22 cellular contexts compared by ENCODE assay signal in genomic region chr7:130473877-130474276, GRCh38. TPM values are rescaled to one million over a fixed set of nuclear protein-coding genes. Genes with fewer than 3 reads are reported as not detected.
DNase-seq lines count a peak whose midpoint lies in the region; ATAC-seq and TF ChIP-seq lines count a peak whose summit lies in the region.
"Had no signal": no experiment of that assay in that cellular context is flagged by ENCODE, and none has a peak within 500 bp of the region (broad histone marks: within the 10 kb centered on the region; RNA-seq: fewer than 3 reads in every experiment).

No MANE protein-coding gene starts in this region.

- H2BK12ac ChIP-seq in trophoblast cell (ENCODE audit: low read length) = no peak overlapping the region

- no peak overlapping the region for H3K4ac ChIP-seq in trophoblast cell (ENCODE audit: low read depth, low read length)

- H2AFZ ChIP-seq in trophoblast cell (ENCODE audit: insufficient read depth, low read length, poor library complexity) = no peak overlapping the region

- peaks cover 7 to 11% of the 10 kb centered on the region in 2 experiments for H3K4me1 ChIP-seq in trophoblast cell (ENCODE audit: control insufficient read depth in 1 of 2, insufficient read depth in 2 of 2, low read length in 2 of 2)
- H3K4me1 ChIP-seq: psoas muscle, vagina had no signal

- no peaks in the 10 kb centered on the region for H3K27me3 ChIP-seq in trophoblast cell (ENCODE audit: insufficient read depth, low read length)
- H3K27me3 ChIP-seq: vagina had no signal

- no peak for ATAC-seq in stimulated activated naive CD8-positive, alpha-beta T cell treated with anti-CD3 and anti-CD28 coated beads, Interleukin-15, Interleukin-2, amounts not matched to agents 100 U/mL and 50 U/mL, for 24 hours
- ATAC-seq in GM19467 (IDR thresholded peaks at IDR 0.05; ENCODE audit: unreplicated experiment) = no peak
- ATAC-seq: GM12878, left colon, psoas muscle had no signal

- no peak overlapping the region for H4K8ac ChIP-seq in trophoblast cell (ENCODE audit: low read depth, low read length)

- H2BK5ac ChIP-seq in trophoblast cell (ENCODE audit: low read depth, low read length, poor library complexity) = peak overlapping the region; percentile 50

- no peaks in the 10 kb centered on the region for H3K9me3 ChIP-seq in trophoblast cell (ENCODE audit: insufficient read depth, low read depth, low read length)
- H3K9me3 ChIP-seq: psoas muscle, vagina had no signal

- peak overlapping the region in 4 of 5 experiments; percentile 67 to 82 (median 74) for H3K27ac Mint-ChIP-seq in brain
- H3K27ac Mint-ChIP-seq: activated CD4-positive, alpha-beta memory T cell treated with anti-CD3 and anti-CD28 coated beads for 36 hours; T-helper 1 cell treated with Interleukin-12 subunit alpha and Interleukin-12 subunit beta and Interleukin-4 antibody, amounts not matched to agents 30 μg/mL and 1 μg/mL, for 36 hours had no signal

- no peak overlapping the region for H2AK5ac ChIP-seq in trophoblast cell (ENCODE audit: low read length)

- no peak overlapping the region for H3K18ac ChIP-seq in trophoblast cell (ENCODE audit: low read length)

- no peak overlapping the region for H3K14ac ChIP-seq in trophoblast cell (ENCODE audit: low read length)

- peak overlapping the region; percentile 83 for H3K27ac ChIP-seq in trophoblast cell (ENCODE audit: low read depth, low read length)
- H3K27ac ChIP-seq: psoas muscle, vagina had no signal

- H3K79me2 ChIP-seq in trophoblast cell (ENCODE audit: control insufficient read depth, insufficient read depth, low read length, poor library complexity) = peaks cover 3% of the 10 kb centered on the region

- H4K12ac ChIP-seq in trophoblast cell (ENCODE audit: low read depth, low read length) = no peak overlapping the region

- no peak overlapping the region for H3K9ac ChIP-seq in trophoblast cell (ENCODE audit: low read length)

- peak overlapping the region; percentile 28 for H3K4me2 ChIP-seq in trophoblast cell (ENCODE audit: low read length)

- H3K27me3 Mint-ChIP-seq in brain = peaks cover 1% of the 10 kb centered on the region

- WGBS in trophoblast cell (ENCODE audit: extremely low coverage, insufficient coverage, insufficient read length) = no CpG with 5 or more reads among the region's 4 CpGs

- H4K91ac ChIP-seq in trophoblast cell (ENCODE audit: low read depth, low read length) = no peak overlapping the region

- no peak for TF ChIP-seq CTCF in brain (conservative IDR thresholded peaks at IDR 0.05)

- no peak overlapping the region for H2BK120ac ChIP-seq in trophoblast cell (ENCODE audit: insufficient read depth, low read length, poor library complexity)

- peaks cover 3 to 18% (median 5%) of the 10 kb centered on the region in 5 experiments for H3K9me3 Mint-ChIP-seq in brain
- H3K9me3 Mint-ChIP-seq: neural crest cell; T-helper 1 cell treated with Interleukin-12 subunit alpha and Interleukin-12 subunit beta and Interleukin-4 antibody, amounts not matched to agents 30 μg/mL and 1 μg/mL, for 36 hours had no signal

- peaks cover 8% of the 10 kb centered on the region for H3K36me3 Mint-ChIP-seq in brain
- H3K36me3 Mint-ChIP-seq: activated CD4-positive, alpha-beta memory T cell treated with anti-CD3 and anti-CD28 coated beads for 36 hours had no signal

- peaks cover 49% of the 10 kb centered on the region for H3K4me1 Mint-ChIP-seq in brain

- H3K79me1 ChIP-seq in trophoblast cell (ENCODE audit: low read length) = peaks cover 10% of the 10 kb centered on the region

- no peaks in the 10 kb centered on the region for H3K36me3 ChIP-seq in trophoblast cell (ENCODE audit: control insufficient read depth in 1 of 2, insufficient read depth in 2 of 2, low read length in 2 of 2)
- H3K36me3 ChIP-seq: vagina had no signal

- H3K23ac ChIP-seq in trophoblast cell (ENCODE audit: low read length) = no peak overlapping the region

- H3K4me3 Mint-ChIP-seq in brain = peak overlapping the region in 1 of 5 experiments; percentile 19
- H3K4me3 Mint-ChIP-seq: activated CD4-positive, alpha-beta memory T cell treated with anti-CD3 and anti-CD28 coated beads for 36 hours; neural crest cell; T-helper 1 cell treated with Interleukin-12 subunit alpha and Interleukin-12 subunit beta and Interleukin-4 antibody, amounts not matched to agents 30 μg/mL and 1 μg/mL, for 36 hours had no signal

- DNase-seq in NCI-H146 (lab: John Stamatoyannopoulos, UW) (peak; percentile 44), NCI-H146 treated with DMSO at 0.1 percent for 48 hours (lab: John Stamatoyannopoulos, UW; ENCODE audit: unreplicated experiment) (no peak), NCI-H2081 (lab: John Stamatoyannopoulos, UW) (peak; percentile 67 to 90), trophoblast cell (no peak), NCI-H526 treated with DMSO at 0.1 percent for 48 hours (lab: John Stamatoyannopoulos, UW) (no peak)
- DNase-seq in stimulated activated naive CD8-positive, alpha-beta T cell treated with anti-CD3 and anti-CD28 coated beads, Interleukin-15, Interleukin-2, amounts not matched to agents 100 U/mL and 50 U/mL, for 24 hours = no peak
- DNase-seq: activated CD4-positive, alpha-beta memory T cell treated with anti-CD3 and anti-CD28 coated beads for 36 hours; activated naive CD4-positive, alpha-beta T cell treated with Interleukin-2 at 50 U/mL for 16 hours; activated T-cell treated with anti-CD3 and anti-CD28 coated beads, Interleukin-2, amount 50 U/mL, for 1 hour; C1 segment of cervical spinal cord; central memory CD4-positive, alpha-beta T cell; left colon; psoas muscle; SHP77; small intestine; stimulated activated CD4-positive, alpha-beta T cell treated with anti-CD3 and anti-CD28 coated beads, Interleukin-4, amount 100 ng/mL, for 4 hours had no signal

- H3K4me3 ChIP-seq in trophoblast cell (ENCODE audit: low read depth, low read length) = no peak overlapping the region
- H3K4me3 ChIP-seq: GM12878, psoas muscle, vagina had no signal

RNA-seq across cellular contexts. Expression of gene MEST, which starts 18.0 kb away (rescaled TPM):
- 290 TPM for polyA plus RNA-seq in brain (ENCODE audit: insufficient read depth, low read depth, low replicate concordance)
- 338 and 343 TPM in 2 replicates for polyA plus RNA-seq in trophoblast cell (2013)

RNA-seq across cellular contexts. Expression of gene CEP41, which starts 33.1 kb away (rescaled TPM):
- 86.1 TPM for polyA plus RNA-seq in brain (ENCODE audit: insufficient read depth, low read depth, low replicate concordance)
- 13.5 and 14.0 TPM in 2 replicates for polyA plus RNA-seq in trophoblast cell (2013)

Comparison
In these comparisons a context has a peak if more than half of its experiments do, and no peak if none do; other contexts are left out.
1. DNase-seq: peak in NCI-H146 (single experiment) and NCI-H2081 (2 of 2); none in NCI-H146 treated with DMSO at 0.1 percent for 48 hours (single experiment), trophoblast cell (0 of 2), stimulated activated naive CD8-positive, alpha-beta T cell treated with anti-CD3 and anti-CD28 coated beads, Interleukin-15, Interleukin-2, amounts not matched to agents 100 U/mL and 50 U/mL, for 24 hours (single experiment) and NCI-H526 treated with DMSO at 0.1 percent for 48 hours (single experiment).